Comparison of ENCODE assay signal across 28 cellular contexts in the genomic region with DNA sequence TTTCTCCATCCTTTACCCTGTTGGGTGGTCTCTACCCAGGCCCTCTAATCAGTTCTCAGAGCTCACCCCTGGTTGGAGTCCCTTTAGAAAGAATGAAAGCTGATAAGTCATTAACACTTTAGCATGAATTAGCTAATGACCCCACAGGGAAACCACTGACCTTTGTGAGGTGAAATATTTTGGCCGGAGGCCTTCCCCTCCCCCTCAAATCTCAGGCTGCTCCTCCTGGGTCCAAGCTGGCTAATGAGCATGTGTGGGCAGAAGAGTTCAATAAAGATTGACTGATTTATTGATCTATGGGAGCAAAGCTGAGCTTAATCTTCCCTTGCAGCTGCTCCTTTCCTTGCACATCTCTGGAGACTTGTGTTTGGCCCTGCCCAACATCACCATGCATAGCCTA.
A peak's percentile ranks its signal among the peaks of the same experiment; 100 is the strongest.
DNase-seq lines count a peak whose midpoint lies in the region; ATAC-seq, FAIRE-seq and TF ChIP-seq lines count a peak whose summit lies in the region.
"Had no signal": no experiment of that assay in that cellular context is flagged by ENCODE, and none has a peak within 500 bp of the region (broad histone marks: within the 10 kb centered on the region; RNA-seq: fewer than 3 reads in every experiment).

No MANE protein-coding gene starts in this region.

- H3K4me3 Mint-ChIP-seq in glutamatergic neuron (ENCODE audit: unreplicated experiment) = peak overlapping the region; percentile 66
- H3K4me3 Mint-ChIP-seq: CD14-positive monocyte; CD4-positive, alpha-beta memory T cell; CD4-positive, CD25-positive, alpha-beta regulatory T cell; CD8-positive, alpha-beta memory T cell had no signal

- no peak overlapping the region for H3K4me3 ChIP-seq in WERI-Rb-1 (ENCODE audit: low read depth, low read length)
- H3K4me3 ChIP-seq in bronchial epithelial cell (ENCODE audit: low read depth, low read length) = no peak overlapping the region
- H3K4me3 ChIP-seq: BLaER1, GM12878 had no signal

- ATAC-seq in omental fat pad (ENCODE audit: low FRiP score) (no peak), HG02840 (IDR thresholded peaks at IDR 0.05; ENCODE audit: low FRiP score, unreplicated experiment) (no peak)
- ATAC-seq: GM12878 had no signal

- peak overlapping the region; percentile 85 for H3K27ac Mint-ChIP-seq in glutamatergic neuron (ENCODE audit: unreplicated experiment)
- H3K27ac Mint-ChIP-seq: CD14-positive monocyte; CD4-positive, alpha-beta memory T cell; CD4-positive, CD25-positive, alpha-beta regulatory T cell; CD8-positive, alpha-beta memory T cell had no signal

- no peaks in the 10 kb centered on the region for H3K27me3 ChIP-seq in WERI-Rb-1 (ENCODE audit: insufficient read depth, low read depth, severe bottlenecking)
- no peaks in the 10 kb centered on the region for H3K27me3 ChIP-seq in bronchial epithelial cell (ENCODE audit: control insufficient read depth, insufficient read depth, low read length)
- H3K27me3 ChIP-seq: BE2C, BLaER1 had no signal

- DNase-seq in WERI-Rb-1 (peak; percentile 17), bronchial epithelial cell (ENCODE audit: low read depth) (no peak), glutamatergic neuron (peak; percentile 74), retina (peak; percentile 45), omental fat pad (ENCODE audit: low spot score) (no peak)
- DNase-seq in stimulated activated CD4-positive, alpha-beta T cell treated with anti-CD3 and anti-CD28 coated beads, Interleukin-12 subunit alpha, Interleukin-12 subunit beta, amount 100 ng/mL, for 4 hours = no peak
- DNase-seq: 8988T; ACHN; BE2C; C1 segment of cervical spinal cord; CD4-positive, alpha-beta memory T cell; CD4-positive, CD25-positive, alpha-beta regulatory T cell; CD8-positive, alpha-beta memory T cell; COR-L47; DMS 273 treated with DMSO at 0.1 percent for 48 hours; DMS153; DMS53; DMS79; DND-41; EL; GDM1 had no signal

- TF ChIP-seq CTCF in WERI-Rb-1 (IDR thresholded peaks at IDR 0.05; ENCODE audit: low read depth, low read length) (no peak), bronchial epithelial cell (IDR thresholded peaks at IDR 0.05; ENCODE audit: insufficient read depth, low read length, severe bottlenecking) (no peak), glutamatergic neuron (IDR thresholded peaks at IDR 0.05; ENCODE audit: partially characterized antibody, unreplicated experiment) (no peak), omental fat pad (IDR thresholded peaks at IDR 0.05) (no peak)

- peaks cover 4% of the 10 kb centered on the region for H3K36me3 Mint-ChIP-seq in glutamatergic neuron (ENCODE audit: unreplicated experiment)
- H3K36me3 Mint-ChIP-seq: CD14-positive monocyte; CD4-positive, alpha-beta memory T cell; CD4-positive, CD25-positive, alpha-beta regulatory T cell; CD8-positive, alpha-beta memory T cell had no signal

- no peak overlapping the region for H3K27ac ChIP-seq in WERI-Rb-1
- H3K27ac ChIP-seq: BLaER1 had no signal

- H3K4me1 Mint-ChIP-seq in glutamatergic neuron (ENCODE audit: low read depth, unreplicated experiment) = peaks cover 74% of the 10 kb centered on the region
- H3K4me1 Mint-ChIP-seq: CD14-positive monocyte; CD4-positive, alpha-beta memory T cell; CD4-positive, CD25-positive, alpha-beta regulatory T cell; CD8-positive, alpha-beta memory T cell had no signal

- FAIRE-seq in bronchial epithelial cell (lab: Jason Lieb, UNC) = peak; percentile 32
- FAIRE-seq: A204.1, GM12878, GM12892, GM18507 had no signal

- no peaks in the 10 kb centered on the region for H3K9me3 ChIP-seq in WERI-Rb-1 (ENCODE audit: severe bottlenecking)
- H3K9me3 ChIP-seq: BE2C, BLaER1 had no signal

- H3K9me3 Mint-ChIP-seq in glutamatergic neuron (ENCODE audit: unreplicated experiment) = peaks cover 24% of the 10 kb centered on the region

- peaks cover 15% of the 10 kb centered on the region for H3K27me3 Mint-ChIP-seq in glutamatergic neuron (ENCODE audit: unreplicated experiment)
- H3K27me3 Mint-ChIP-seq: CD4-positive, CD25-positive, alpha-beta regulatory T cell had no signal

- no peaks in the 10 kb centered on the region for H3K36me3 ChIP-seq in WERI-Rb-1
- no peaks in the 10 kb centered on the region for H3K36me3 ChIP-seq in bronchial epithelial cell (ENCODE audit: control insufficient read depth, insufficient read depth, low read length)
- H3K36me3 ChIP-seq: BE2C, BLaER1 had no signal

Comparison
In these comparisons a context has a peak if more than half of its experiments do, and no peak if none do; other contexts are left out.
1. DNase-seq: peak in WERI-Rb-1 (single experiment), glutamatergic neuron (single experiment) and retina (single experiment); none in bronchial epithelial cell (single experiment), stimulated activated CD4-positive, alpha-beta T cell treated with anti-CD3 and anti-CD28 coated beads, Interleukin-12 subunit alpha, Interleukin-12 subunit beta, amount 100 ng/mL, for 4 hours (single experiment) and omental fat pad (single experiment).